Comparison of ENCODE assay signal across 1 cellular context in the genomic region with DNA sequence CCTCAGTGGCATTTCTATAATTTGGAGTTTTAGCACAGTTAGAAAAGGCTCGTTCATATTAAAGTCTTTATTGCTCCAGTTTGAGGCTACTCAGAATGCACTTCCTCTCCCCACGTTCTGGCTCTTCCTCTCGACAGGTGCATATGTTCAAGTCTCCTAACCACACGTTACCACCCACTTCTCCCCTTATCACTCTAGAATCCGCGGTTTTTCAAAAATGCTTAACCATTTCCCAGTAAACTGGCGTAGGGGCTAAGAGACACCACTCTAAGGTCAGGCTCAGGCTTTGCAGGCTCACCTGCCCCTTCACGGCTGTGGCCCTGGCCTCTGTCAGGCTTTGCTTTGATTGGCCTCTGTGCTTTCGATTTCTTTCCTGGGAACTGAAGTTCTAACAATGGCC.
TF ChIP-seq lines count a peak whose summit lies in the region.

No MANE protein-coding gene starts in this region.

TF ChIP-seq in K562, 482 proteins besides CTCF, POLR2A, EP300 and RAD21 (continued from another document):
- no peak for TF ChIP-seq MECOM (CRISPR knock-in tag; IDR thresholded peaks at IDR 0.05)
- TF ChIP-seq, protein P1, sequence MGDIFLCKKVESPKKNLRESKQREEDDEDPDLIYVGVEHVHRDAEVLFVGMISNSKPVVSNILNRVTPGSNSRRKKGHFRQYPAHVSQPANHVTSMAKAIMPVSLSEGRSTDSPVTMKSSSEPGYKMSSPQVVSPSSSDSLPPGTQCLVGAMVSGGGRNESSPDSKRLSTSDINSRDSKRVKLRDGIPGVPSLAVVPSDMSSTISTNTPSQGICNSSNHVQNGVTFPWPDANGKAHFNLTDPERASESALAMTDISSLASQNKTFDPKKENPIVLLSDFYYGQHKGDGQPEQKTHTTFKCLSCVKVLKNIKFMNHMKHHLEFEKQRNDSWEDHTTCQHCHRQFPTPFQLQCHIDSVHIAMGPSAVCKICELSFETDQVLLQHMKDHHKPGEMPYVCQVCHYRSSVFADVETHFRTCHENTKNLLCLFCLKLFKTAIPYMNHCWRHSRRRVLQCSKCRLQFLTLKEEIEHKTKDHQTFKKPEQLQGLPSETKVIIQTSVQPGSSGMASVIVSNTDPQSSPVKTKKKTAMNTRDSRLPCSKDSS (IDR thresholded peaks at IDR 0.05; ENCODE audit: low read depth, partially characterized antibody) = no peak
- TF ChIP-seq HSF4 (CRISPR knock-in tag; IDR thresholded peaks at IDR 0.05; ENCODE audit: borderline replicate concordance) = no peak
- no peak for TF ChIP-seq SRSF7 (optimal IDR thresholded peaks at IDR 0.05; ENCODE audit: low read depth, low read length)
- no peak for TF ChIP-seq LARP7 (IDR thresholded peaks at IDR 0.05)
- no peak for TF ChIP-seq TOE1 (IDR thresholded peaks at IDR 0.05; ENCODE audit: borderline replicate concordance)
- no peak for TF ChIP-seq TOE1 (CRISPR knock-in tag; IDR thresholded peaks at IDR 0.05; ENCODE audit: borderline replicate concordance, low read depth)
- TF ChIP-seq SAP30 (IDR thresholded peaks at IDR 0.05; ENCODE audit: borderline replicate concordance, insufficient read depth, low read depth, low read length, poor library complexity, severe bottlenecking) = no peak
- TF ChIP-seq, protein P2, sequence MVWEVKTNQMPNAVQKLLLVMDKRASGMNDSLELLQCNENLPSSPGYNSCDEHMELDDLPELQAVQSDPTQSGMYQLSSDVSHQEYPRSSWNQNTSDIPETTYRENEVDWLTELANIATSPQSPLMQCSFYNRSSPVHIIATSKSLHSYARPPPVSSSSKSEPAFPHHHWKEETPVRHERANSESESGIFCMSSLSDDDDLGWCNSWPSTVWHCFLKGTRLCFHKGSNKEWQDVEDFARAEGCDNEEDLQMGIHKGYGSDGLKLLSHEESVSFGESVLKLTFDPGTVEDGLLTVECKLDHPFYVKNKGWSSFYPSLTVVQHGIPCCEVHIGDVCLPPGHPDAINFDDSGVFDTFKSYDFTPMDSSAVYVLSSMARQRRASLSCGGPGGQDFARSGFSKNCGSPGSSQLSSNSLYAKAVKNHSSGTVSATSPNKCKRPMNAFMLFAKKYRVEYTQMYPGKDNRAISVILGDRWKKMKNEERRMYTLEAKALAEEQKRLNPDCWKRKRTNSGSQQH (CRISPR knock-in tag; IDR thresholded peaks at IDR 0.05) = no peak
- TF ChIP-seq L3MBTL2 (IDR thresholded peaks at IDR 0.05) = no peak
- TF ChIP-seq ZNF239 (CRISPR knock-in tag; IDR thresholded peaks at IDR 0.05) = no peak
